Comparison of ENCODE assay signal across 11 cellular contexts in the genomic region with DNA sequence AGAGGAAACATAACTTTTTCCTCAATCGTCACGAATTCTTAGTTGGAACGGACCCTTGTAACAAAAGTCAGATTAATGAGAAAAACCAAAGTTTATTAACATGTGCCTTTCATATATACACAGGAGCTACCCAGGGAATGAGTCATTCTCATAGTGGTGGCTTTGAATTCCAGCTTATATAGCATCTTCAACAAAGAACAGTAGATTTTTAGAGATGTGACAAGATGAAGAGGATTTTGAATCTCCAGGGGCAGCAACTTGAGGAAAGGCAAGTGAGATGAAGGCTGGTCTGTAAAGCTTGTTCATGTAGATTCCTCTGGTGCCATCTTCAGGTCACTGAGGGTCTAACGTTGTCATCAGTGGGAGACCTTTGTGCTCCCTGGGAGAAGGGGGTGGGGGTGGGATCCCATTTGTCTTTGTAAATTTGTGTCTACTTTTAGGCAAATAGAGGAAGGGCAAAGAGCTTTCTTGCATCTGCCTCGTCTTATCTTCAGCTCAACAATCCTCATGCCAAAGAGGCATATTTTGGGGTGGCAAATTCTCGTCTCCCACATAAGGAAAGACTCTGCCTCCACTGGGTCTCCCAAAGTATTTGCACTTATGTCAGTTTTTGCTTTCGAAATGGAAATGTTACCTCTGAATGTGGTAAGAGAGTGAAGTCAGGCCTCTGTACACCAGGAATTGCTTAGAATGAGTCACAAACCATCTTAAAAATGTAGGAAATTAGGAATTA. TPM values are rescaled to one million over a fixed set of nuclear protein-coding genes. Genes with fewer than 3 reads are reported as not detected.
DNase-seq lines count a peak whose midpoint lies in the region; ATAC-seq and TF ChIP-seq lines count a peak whose summit lies in the region.
"Had no signal": no experiment of that assay in that cellular context is flagged by ENCODE, and none has a peak within 500 bp of the region (broad histone marks: within the 10 kb centered on the region; RNA-seq: fewer than 3 reads in every experiment).

No MANE protein-coding gene starts in this region.

- peak; percentile 16 for TF ChIP-seq CTCF in epithelial cell of proximal tubule (conservative IDR thresholded peaks at IDR 0.05; ENCODE audit: low read depth, low read length)

- POLR2A ChIA-PET in CD8-positive, alpha-beta memory T cell (lab: Charles Lee) = no interaction called here

- no peak overlapping the region for H3K27ac Mint-ChIP-seq in activated CD4-positive, alpha-beta T cell treated with anti-CD3 and anti-CD28 coated beads, Interleukin-2, amount 10 ng/mL, durations not matched to agents 24 days and 14 days
- no peak overlapping the region for H3K27ac Mint-ChIP-seq in stimulated activated naive B cell treated with anti-CD40 and anti-IgM and Interleukin-4, amounts not matched to agents 10 μg/mL and 1 μg/mL and 100 μg/mL, for 72 hours
- H3K27ac Mint-ChIP-seq in CD8-positive, alpha-beta memory T cell = no peak overlapping the region
- H3K27ac Mint-ChIP-seq: activated naive CD8-positive, alpha-beta T cell treated with anti-CD3 and anti-CD28 coated beads, Interleukin-2, amount 10 ng/mL, durations not matched to agents 7 days and 5 days had no signal

- intact Hi-C loops in activated CD4-positive, alpha-beta T cell treated with anti-CD3 and anti-CD28 coated beads, Interleukin-2, amount 10 ng/mL, durations not matched to agents 24 days and 14 days (cut with micrococcal nuclease) = loop anchor here (2.0 kb wide), 1 partner anchor 15 kb away; no protein-coding TSS in a partner anchor

- H3K27me3 ChIP-seq in CD8-positive, alpha-beta memory T cell (ENCODE audit: insufficient read depth, low read length, poor library complexity, severe bottlenecking) = no peaks in the 10 kb centered on the region

- peaks cover 27% of the 10 kb centered on the region for H3K4me1 Mint-ChIP-seq in activated CD4-positive, alpha-beta T cell treated with anti-CD3 and anti-CD28 coated beads, Interleukin-2, amount 10 ng/mL, durations not matched to agents 24 days and 14 days
- no peaks in the 10 kb centered on the region for H3K4me1 Mint-ChIP-seq in stimulated activated naive B cell treated with anti-CD40 and anti-IgM and Interleukin-4, amounts not matched to agents 10 μg/mL and 1 μg/mL and 100 μg/mL, for 72 hours
- H3K4me1 Mint-ChIP-seq in CD8-positive, alpha-beta memory T cell = no peaks in the 10 kb centered on the region

- peak; percentile 33 to 38 for ATAC-seq in stimulated activated naive B cell treated with anti-CD40 and anti-IgM and Interleukin-4, amounts not matched to agents 10 μg/mL and 1 μg/mL and 100 μg/mL, for 72 hours (replicated peaks)
- ATAC-seq in GM18505 (IDR thresholded peaks at IDR 0.05; ENCODE audit: unreplicated experiment) = no peak

- no peaks in the 10 kb centered on the region for H3K36me3 Mint-ChIP-seq in activated CD4-positive, alpha-beta T cell treated with anti-CD3 and anti-CD28 coated beads, Interleukin-2, amount 10 ng/mL, durations not matched to agents 24 days and 14 days (ENCODE audit: low read depth)
- no peaks in the 10 kb centered on the region for H3K36me3 Mint-ChIP-seq in stimulated activated naive B cell treated with anti-CD40 and anti-IgM and Interleukin-4, amounts not matched to agents 10 μg/mL and 1 μg/mL and 100 μg/mL, for 72 hours
- H3K36me3 Mint-ChIP-seq in CD8-positive, alpha-beta memory T cell = no peaks in the 10 kb centered on the region
- H3K36me3 Mint-ChIP-seq: activated naive CD8-positive, alpha-beta T cell treated with anti-CD3 and anti-CD28 coated beads, Interleukin-2, amount 10 ng/mL, durations not matched to agents 7 days and 5 days had no signal

- H3K36me3 ChIP-seq in CD8-positive, alpha-beta memory T cell (ENCODE audit: insufficient read depth, low read length) = no peaks in the 10 kb centered on the region

- H3K4me3 Mint-ChIP-seq in activated CD4-positive, alpha-beta T cell treated with anti-CD3 and anti-CD28 coated beads, Interleukin-2, amount 10 ng/mL, durations not matched to agents 24 days and 14 days = no peak overlapping the region
- no peak overlapping the region for H3K4me3 Mint-ChIP-seq in stimulated activated naive B cell treated with anti-CD40 and anti-IgM and Interleukin-4, amounts not matched to agents 10 μg/mL and 1 μg/mL and 100 μg/mL, for 72 hours
- no peak overlapping the region for H3K4me3 Mint-ChIP-seq in CD8-positive, alpha-beta memory T cell
- H3K4me3 Mint-ChIP-seq: activated naive CD8-positive, alpha-beta T cell treated with anti-CD3 and anti-CD28 coated beads, Interleukin-2, amount 10 ng/mL, durations not matched to agents 7 days and 5 days had no signal

- no peak overlapping the region for H3K4me3 ChIP-seq in epithelial cell of proximal tubule (ENCODE audit: low read depth, low read length)
- H3K4me3 ChIP-seq in CD8-positive, alpha-beta memory T cell (ENCODE audit: low read length) = no peak overlapping the region

- no peaks in the 10 kb centered on the region for H3K4me1 ChIP-seq in CD8-positive, alpha-beta memory T cell (ENCODE audit: insufficient read depth, low read length)

- H3K9me3 ChIP-seq in CD8-positive, alpha-beta memory T cell (ENCODE audit: low read length) = no peaks in the 10 kb centered on the region

- no peak for TF ChIP-seq POLR2A in GM18505 (IDR thresholded peaks at IDR 0.05; ENCODE audit: borderline replicate concordance, extremely low read depth, insufficient read depth, insufficient read length)

- H3K27me3 Mint-ChIP-seq in activated CD4-positive, alpha-beta T cell treated with anti-CD3 and anti-CD28 coated beads, Interleukin-2, amount 10 ng/mL, durations not matched to agents 24 days and 14 days = peaks cover 2% of the 10 kb centered on the region
- H3K27me3 Mint-ChIP-seq in stimulated activated naive B cell treated with anti-CD40 and anti-IgM and Interleukin-4, amounts not matched to agents 10 μg/mL and 1 μg/mL and 100 μg/mL, for 72 hours = peaks cover 10 to 11% of the 10 kb centered on the region in 2 donors
- H3K27me3 Mint-ChIP-seq in CD8-positive, alpha-beta memory T cell = peaks cover 6 to 16% of the 10 kb centered on the region in 2 donors

- H3K9me3 Mint-ChIP-seq in activated CD4-positive, alpha-beta T cell treated with anti-CD3 and anti-CD28 coated beads, Interleukin-2, amount 10 ng/mL, durations not matched to agents 24 days and 14 days = no peaks in the 10 kb centered on the region
- no peaks in the 10 kb centered on the region for H3K9me3 Mint-ChIP-seq in stimulated activated naive B cell treated with anti-CD40 and anti-IgM and Interleukin-4, amounts not matched to agents 10 μg/mL and 1 μg/mL and 100 μg/mL, for 72 hours
- H3K9me3 Mint-ChIP-seq in CD8-positive, alpha-beta memory T cell = no peaks in the 10 kb centered on the region
- H3K9me3 Mint-ChIP-seq: activated naive CD8-positive, alpha-beta T cell treated with anti-CD3 and anti-CD28 coated beads, Interleukin-2, amount 10 ng/mL, durations not matched to agents 7 days and 5 days had no signal

- CTCF ChIA-PET in CD8-positive, alpha-beta memory T cell (lab: Charles Lee) = interaction anchor here (1.5 kb wide), 1 partner anchor 12 kb away, joined by 5 read pairs; no protein-coding TSS in a partner anchor

- peak; percentile 66 for DNase-seq in activated CD4-positive, alpha-beta T cell treated with anti-CD3 and anti-CD28 coated beads, Interleukin-2, amount 10 ng/mL, durations not matched to agents 24 days and 14 days
- no peak for DNase-seq in activated CD4-positive, alpha-beta T cell treated with anti-CD3 and anti-CD28 coated beads, Interleukin-2, amount 50 U/mL, for 1 hour
- DNase-seq in NCI-H69 (lab: John Stamatoyannopoulos, UW) (peak; percentile 27), epithelial cell of proximal tubule (ENCODE audit: low read depth) (no peak)
- no peak for DNase-seq in stimulated activated naive B cell treated with anti-CD40 and anti-IgM and Interleukin-4, amounts not matched to agents 10 μg/mL and 1 μg/mL and 100 μg/mL, for 72 hours
- DNase-seq in activated CD4-positive, CD25-positive, alpha-beta regulatory T cell (lab: John Stamatoyannopoulos, UW) = no peak
- DNase-seq in CD8-positive, alpha-beta memory T cell = no peak
- DNase-seq: activated naive CD8-positive, alpha-beta T cell treated with anti-CD3 and anti-CD28 coated beads, Interleukin-2, amount 10 ng/mL, durations not matched to agents 7 days and 5 days; NCI-H1092; right cardiac atrium had no signal

- H3K27ac ChIP-seq in CD8-positive, alpha-beta memory T cell (ENCODE audit: low read depth, low read length) = no peak overlapping the region

RNA-seq across cellular contexts. Expression of gene CLEC3B, which starts 29.5 kb away (rescaled TPM):
- not detected in 2 replicates for total RNA-seq in activated CD4-positive, alpha-beta T cell treated with anti-CD3 and anti-CD28 coated beads, Interleukin-2, amount 10 ng/mL, durations not matched to agents 24 days and 14 days
- total RNA-seq in epithelial cell of proximal tubule = not detected in 2 replicates
- total RNA-seq in CD8-positive, alpha-beta memory T cell = under 1 TPM in 1 of 2 experiments, not detected in 1; 0.24 TPM
- not detected for polyA plus RNA-seq in CD8-positive, alpha-beta memory T cell

Comparison
In these comparisons a context has a peak if more than half of its experiments do, and no peak if none do; other contexts are left out.
1. DNase-seq: peak in activated CD4-positive, alpha-beta T cell treated with anti-CD3 and anti-CD28 coated beads, Interleukin-2, amount 10 ng/mL, durations not matched to agents 24 days and 14 days (single experiment) and NCI-H69 (single experiment); none in activated CD4-positive, alpha-beta T cell treated with anti-CD3 and anti-CD28 coated beads, Interleukin-2, amount 50 U/mL, for 1 hour (single experiment), epithelial cell of proximal tubule (single experiment), stimulated activated naive B cell treated with anti-CD40 and anti-IgM and Interleukin-4, amounts not matched to agents 10 μg/mL and 1 μg/mL and 100 μg/mL, for 72 hours (single experiment), activated CD4-positive, CD25-positive, alpha-beta regulatory T cell (0 of 4) and CD8-positive, alpha-beta memory T cell (0 of 5).